In genomic region chr17:8419305-8419704, GRCh38 we compare ENCODE assay signal across 20 cellular contexts. TPM values are rescaled to one million over a fixed set of nuclear protein-coding genes. Genes with fewer than 3 reads are reported as not detected.
"Had no signal": no experiment of that assay in that cellular context is flagged by ENCODE, and none has a peak within 500 bp of the region (broad histone marks: within the 10 kb centered on the region; RNA-seq: fewer than 3 reads in every experiment).

No MANE protein-coding gene starts in this region.

- ATAC-seq: psoas muscle; stimulated activated naive B cell treated with anti-CD40 and anti-IgM and Interleukin-4, amounts not matched to agents 10 μg/mL and 1 μg/mL and 100 μg/mL, for 72 hours; stimulated activated naive CD8-positive, alpha-beta T cell treated with anti-CD3 and anti-CD28 coated beads, Interleukin-15, amount 100 ng/mL, for 72 hours had no signal

- H3K4me1 ChIP-seq: parathyroid adenoma, psoas muscle, uterus had no signal

- H3K36me3 ChIP-seq: esophagus squamous epithelium, gastroesophageal sphincter, left lung, uterus had no signal

- H3K27me3 ChIP-seq: esophagus squamous epithelium, left lung, uterus had no signal

- DNase-seq: esophagus squamous epithelium; foreskin fibroblast; glutamatergic neuron; islet precursor cell; left lung; mesendoderm; naive B cell; psoas muscle; retina; stimulated activated CD4-positive, alpha-beta T cell treated with anti-CD3 and anti-CD28 coated beads, Interleukin-2, amount 100 ng/mL, for 24 hours; stimulated activated CD4-positive, alpha-beta T cell treated with anti-CD3 and anti-CD28 coated beads, Interleukin-4, amount 100 ng/mL, for 4 hours; stimulated activated naive B cell treated with anti-CD40 and anti-IgM and Interleukin-4, amounts not matched to agents 10 μg/mL and 1 μg/mL and 100 μg/mL, for 72 hours; stimulated activated naive CD8-positive, alpha-beta T cell treated with anti-CD3 and anti-CD28 coated beads, Interleukin-15, amount 100 ng/mL, for 72 hours; trophoblast cell; uterus had no signal

- H3K27ac ChIP-seq: psoas muscle had no signal

- H3K9me3 ChIP-seq: esophagus squamous epithelium, gastroesophageal sphincter, left lung, psoas muscle, uterus had no signal

- H3K4me3 ChIP-seq: esophagus squamous epithelium, gastroesophageal sphincter, left lung, psoas muscle, uterus had no signal

RNA-seq across cellular contexts. Expression of gene RNF222, which starts 21.7 kb away (rescaled TPM):
- total RNA-seq: left lung, omental fat pad, psoas muscle, sciatic nerve, skeletal muscle tissue, uterus had no signal
- polyA plus RNA-seq: psoas muscle had no signal
